In genomic region chr5:171966964-171967363, GRCh38 we compare ENCODE assay signal across 18 cellular contexts. TPM values are rescaled to one million over a fixed set of nuclear protein-coding genes. Genes with fewer than 3 reads are reported as not detected.
A peak's percentile ranks its signal among the peaks of the same experiment; 100 is the strongest.
DNase-seq lines count a peak whose midpoint lies in the region; ATAC-seq, FAIRE-seq and TF ChIP-seq lines count a peak whose summit lies in the region.
"Had no signal": no experiment of that assay in that cellular context is flagged by ENCODE, and none has a peak within 500 bp of the region (broad histone marks: within the 10 kb centered on the region; RNA-seq: fewer than 3 reads in every experiment).

No MANE protein-coding gene starts in this region.

- H3K27ac Mint-ChIP-seq in stimulated activated naive CD8-positive, alpha-beta T cell treated with anti-CD3 and anti-CD28 coated beads, Interleukin-15, Interleukin-2, amounts not matched to agents 100 ng/mL and 50 ng/mL, for 24 hours = peak overlapping the region; percentile 92

- peaks cover 90% of the 10 kb centered on the region for H3K79me2 ChIP-seq in endothelial cell of umbilical vein (ENCODE audit: control insufficient read depth, insufficient read depth, low read length)

- DNase-seq in stimulated activated naive CD8-positive, alpha-beta T cell treated with anti-CD3 and anti-CD28 coated beads, Interleukin-15, Interleukin-2, amounts not matched to agents 100 U/mL and 50 U/mL, for 24 hours = no peak
- DNase-seq in Panc1 (ENCODE audit: low read depth, low spot score) = no peak
- DNase-seq in endothelial cell of umbilical vein (ENCODE audit: low read depth, low spot score) = no peak
- no peak for DNase-seq in stimulated activated CD4-positive, alpha-beta T cell treated with anti-CD3 and anti-CD28 coated beads, Interleukin-4, amount 100 ng/mL, for 1 hour
- DNase-seq: body of pancreas; DMS79; HCEC 1CT; left cardiac atrium; NCI-H1694 treated with DMSO at 0.1 percent for 48 hours; stimulated activated naive CD4-positive, alpha-beta T cell; SW 1271 had no signal

- H3K4me3 ChIP-seq in Panc1 (ENCODE audit: low read depth in 2 of 2, low read length in 2 of 2) (no peak overlapping the region), endothelial cell of umbilical vein (replicated peaks in 1 of 3; ENCODE audit: insufficient read depth in 1 of 3, low read depth in 1 of 3, low read length in 3 of 3) (no peak overlapping the region)
- H3K4me3 ChIP-seq: body of pancreas, tibial nerve had no signal

- dilution Hi-C loops in endothelial cell of umbilical vein (cut with MboI; ENCODE audit: extremely low pct_ligation_motif_present, low sequenced_read_pairs) = no loop called here

- H3K27me3 Mint-ChIP-seq in stimulated activated naive CD8-positive, alpha-beta T cell treated with anti-CD3 and anti-CD28 coated beads, Interleukin-15, Interleukin-2, amounts not matched to agents 100 ng/mL and 50 ng/mL, for 24 hours = no peaks in the 10 kb centered on the region
- H3K27me3 Mint-ChIP-seq: natural killer cell treated with Interleukin-12 subunit alpha and Interleukin-12 subunit beta and Interleukin-15 and Interleukin-18, amount 100 ng/mL, for 72 hours had no signal

- intact Hi-C loops in Panc1 (cut with micrococcal nuclease; ENCODE audit: unreplicated experiment) = no loop called here
- intact Hi-C loops in endothelial cell of umbilical vein (cut with micrococcal nuclease) = no loop called here

- peak overlapping the region; percentile 35 for H3K4me3 Mint-ChIP-seq in stimulated activated naive CD8-positive, alpha-beta T cell treated with anti-CD3 and anti-CD28 coated beads, Interleukin-15, Interleukin-2, amounts not matched to agents 100 ng/mL and 50 ng/mL, for 24 hours
- H3K4me3 Mint-ChIP-seq: natural killer cell treated with Interleukin-12 subunit alpha and Interleukin-12 subunit beta and Interleukin-15 and Interleukin-18, amount 100 ng/mL, for 72 hours had no signal

- no peak overlapping the region for H2AFZ ChIP-seq in endothelial cell of umbilical vein (ENCODE audit: low read depth, low read length)

- H3K4me2 ChIP-seq in endothelial cell of umbilical vein (ENCODE audit: insufficient read depth, low read length) = peak overlapping the region; percentile 63

- no peak for ATAC-seq in stimulated activated naive CD8-positive, alpha-beta T cell treated with anti-CD3 and anti-CD28 coated beads, Interleukin-15, Interleukin-2, amounts not matched to agents 100 U/mL and 50 U/mL, for 24 hours
- ATAC-seq in Panc1 = no peak
- no peak for ATAC-seq in GM19397 (IDR thresholded peaks at IDR 0.05; ENCODE audit: unreplicated experiment)
- no peak for ATAC-seq in HG03460 (IDR thresholded peaks at IDR 0.05; ENCODE audit: unreplicated experiment)
- no peak for ATAC-seq in HG03442 (IDR thresholded peaks at IDR 0.05; ENCODE audit: unreplicated experiment)
- ATAC-seq: body of pancreas had no signal

- peaks cover 35% of the 10 kb centered on the region for H4K20me1 ChIP-seq in endothelial cell of umbilical vein (replicated peaks; ENCODE audit: control insufficient read depth, extremely low read depth, insufficient read depth, low read length)

- H3K9me1 ChIP-seq in endothelial cell of umbilical vein (replicated peaks; ENCODE audit: control insufficient read depth, extremely low read depth, insufficient read depth, low read length) = no peaks in the 10 kb centered on the region

- TF ChIP-seq CTCF in Panc1 (IDR thresholded peaks at IDR 0.05) (no peak), endothelial cell of umbilical vein (IDR thresholded peaks at IDR 0.05; ENCODE audit: extremely low read depth in 1 of 2, insufficient read depth in 1 of 2, low read depth in 1 of 2, low read length in 2 of 2) (no peak)

- no peak for FAIRE-seq in endothelial cell of umbilical vein (lab: Jason Lieb, UNC)
- FAIRE-seq: colon had no signal

- no TSS peak for BruUV-seq in Panc1 (replicated peaks; lab: Mats Ljungman, UMichigan)
- no TSS peak for BruUV-seq in endothelial cell of umbilical vein (replicated peaks; lab: Mats Ljungman, UMichigan)

- H3K9me3 ChIP-seq in Panc1 (ENCODE audit: control insufficient read depth, insufficient read depth, low read depth, low read length) (no peaks in the 10 kb centered on the region), endothelial cell of umbilical vein (replicated peaks; ENCODE audit: control insufficient read depth, insufficient read depth, low read length) (no peaks in the 10 kb centered on the region)
- H3K9me3 ChIP-seq: body of pancreas, tibial nerve had no signal

- H3K9ac ChIP-seq in endothelial cell of umbilical vein (replicated peaks; ENCODE audit: extremely low read depth, insufficient read depth, low read length) = no peak overlapping the region

- POLR2A ChIA-PET in Panc1 (lab: Charles Lee) (no interaction called here), endothelial cell of umbilical vein (lab: Charles Lee) (no interaction called here)

- H3K4me1 ChIP-seq in Panc1 (ENCODE audit: control insufficient read depth, insufficient read depth, low read length) (peaks cover 47% of the 10 kb centered on the region), endothelial cell of umbilical vein (ENCODE audit: control insufficient read depth, extremely low read depth, insufficient read depth, low read length) (peaks cover 25% of the 10 kb centered on the region)

- CTCF ChIA-PET in Panc1 (lab: Charles Lee) = no interaction called here
- CTCF ChIA-PET in endothelial cell of umbilical vein (lab: Charles Lee) = interaction anchor here (1.3 kb wide), 1 partner anchor 55 kb away, joined by 5 read pairs; no protein-coding TSS in a partner anchor

- peaks cover 62% of the 10 kb centered on the region for H3K36me3 Mint-ChIP-seq in stimulated activated naive CD8-positive, alpha-beta T cell treated with anti-CD3 and anti-CD28 coated beads, Interleukin-15, Interleukin-2, amounts not matched to agents 100 ng/mL and 50 ng/mL, for 24 hours (ENCODE audit: low read depth)

- H3K36me3 ChIP-seq in Panc1 (ENCODE audit: control insufficient read depth, insufficient read depth, low read length) (no peaks in the 10 kb centered on the region), endothelial cell of umbilical vein (ENCODE audit: control insufficient read depth in 2 of 2, extremely low read depth in 1 of 2, insufficient read depth in 2 of 2, low read length in 2 of 2) (no peaks in the 10 kb centered on the region)
- H3K36me3 ChIP-seq: tibial nerve had no signal

- H3K27me3 ChIP-seq in Panc1 (ENCODE audit: control insufficient read depth, insufficient read depth, low read length) (no peaks in the 10 kb centered on the region), endothelial cell of umbilical vein (ENCODE audit: control insufficient read depth in 2 of 2, insufficient read depth in 2 of 2, low read length in 2 of 2) (no peaks in the 10 kb centered on the region)
- H3K27me3 ChIP-seq: body of pancreas, tibial nerve had no signal

- peaks cover 14% of the 10 kb centered on the region for H3K9me3 Mint-ChIP-seq in stimulated activated naive CD8-positive, alpha-beta T cell treated with anti-CD3 and anti-CD28 coated beads, Interleukin-15, Interleukin-2, amounts not matched to agents 100 ng/mL and 50 ng/mL, for 24 hours
- H3K9me3 Mint-ChIP-seq: natural killer cell treated with Interleukin-12 subunit alpha and Interleukin-12 subunit beta and Interleukin-15 and Interleukin-18, amount 100 ng/mL, for 72 hours had no signal

- H3K4me1 Mint-ChIP-seq in stimulated activated naive CD8-positive, alpha-beta T cell treated with anti-CD3 and anti-CD28 coated beads, Interleukin-15, Interleukin-2, amounts not matched to agents 100 ng/mL and 50 ng/mL, for 24 hours (ENCODE audit: low read depth) = peaks cover 83% of the 10 kb centered on the region

- in situ Hi-C loops in Panc1 (cut with HindIII; ENCODE audit: low pct_unique_long_range_greater_than_20kb, low sequenced_read_pairs) = no loop called here

- TF ChIP-seq POLR2A in endothelial cell of umbilical vein (IDR thresholded peaks at IDR 0.05; ENCODE audit: low read depth, low read length) = no peak

- H3K27ac ChIP-seq in Panc1 (ENCODE audit: low read length) (peak overlapping the region; percentile 70), endothelial cell of umbilical vein (ENCODE audit: insufficient read depth, low read depth, low read length) (no peak overlapping the region)
- H3K27ac ChIP-seq: tibial nerve had no signal

TF ChIP-seq in endothelial cell of umbilical vein, 7 proteins besides CTCF, POLR2A, EP300 and RAD21:
- no peak for TF ChIP-seq FOS (IDR thresholded peaks at IDR 0.05; ENCODE audit: borderline replicate concordance, insufficient read depth, low read length)
- TF ChIP-seq MAX (IDR thresholded peaks at IDR 0.05; ENCODE audit: insufficient read depth, insufficient read length) = no peak

RNA-seq across cellular contexts. Expression of gene FBXW11, which starts 39.5 kb away (rescaled TPM):
- 111 TPM for total RNA-seq in Panc1 (2021; ENCODE audit: unreplicated experiment)
- polyA plus RNA-seq in Panc1 (2012; ENCODE audit: insufficient read length) = 49.1 TPM
- 42.3 and 44.7 TPM in 2 replicates for total RNA-seq in endothelial cell of umbilical vein
- 25.5 and 30.7 TPM in 2 replicates for polyA plus RNA-seq in endothelial cell of umbilical vein
- 25.2 and 27.0 TPM in 2 replicates for polyA plus RNA-seq in endothelial cell of umbilical vein (2011; cell fraction: cytosol; rRNA removed)
- 31.7 and 45.6 TPM in 2 replicates for polyA plus RNA-seq in endothelial cell of umbilical vein (2011; cell fraction: nucleus; rRNA removed)
- polyA plus RNA-seq in endothelial cell of umbilical vein (2012) = 28.0 and 33.7 TPM in 2 replicates
- 115 and 120 TPM in 2 replicates for polyA minus RNA-seq in endothelial cell of umbilical vein
- 49.6 TPM for polyA minus RNA-seq in endothelial cell of umbilical vein (2011; cell fraction: cytosol; rRNA and poly(A)+ RNA removed)
- polyA minus RNA-seq in endothelial cell of umbilical vein (2011; cell fraction: nucleus; rRNA and poly(A)+ RNA removed) = 36.3 and 54.8 TPM in 2 replicates
